11 cellular contexts compared by ENCODE assay signal in genomic region chr3:149547954-149548728, GRCh38.
DNase-seq lines count a peak whose midpoint lies in the region; ATAC-seq, FAIRE-seq and TF ChIP-seq lines count a peak whose summit lies in the region.
"Had no signal": no experiment of that assay in that cellular context is flagged by ENCODE, and none has a peak within 500 bp of the region (broad histone marks: within the 10 kb centered on the region; RNA-seq: fewer than 3 reads in every experiment).

No MANE protein-coding gene starts in this region.

- H3K4me1 ChIP-seq in A549 (peaks cover 86% of the 10 kb centered on the region), mesodermal cell (ENCODE audit: control insufficient read depth, insufficient read depth, low read length, poor library complexity, severe bottlenecking) (peaks cover 25% of the 10 kb centered on the region)

- H3K36me3 ChIP-seq in mesodermal cell (ENCODE audit: control insufficient read depth, insufficient read depth, low read length) = peaks cover 39% of the 10 kb centered on the region

- no peaks in the 10 kb centered on the region for H3K4me1 Mint-ChIP-seq in T-helper 17 cell
- H3K4me1 Mint-ChIP-seq: B cell had no signal

- H3K27ac Mint-ChIP-seq in T-helper 17 cell = no peak overlapping the region
- H3K27ac Mint-ChIP-seq: B cell had no signal

- no peak for TF ChIP-seq POLR2A in A549 (IDR thresholded peaks at IDR 0.05; ENCODE audit: low read length)

- H3K36me3 Mint-ChIP-seq in T-helper 17 cell (ENCODE audit: low read depth) = no peaks in the 10 kb centered on the region

- H3K4me2 ChIP-seq in A549 = peak overlapping the region; percentile 88

- TF ChIP-seq RAD21 in A549 (conservative IDR thresholded peaks at IDR 0.05 in 1 of 2, IDR thresholded peaks at IDR 0.05 in 1 of 2) = peak in 1 of 2 experiments; percentile 47; a peak in 3 of 5 replicates

- peak; percentile 78 to 91; a peak in 4 of 5 replicates for TF ChIP-seq EP300 in A549 (IDR thresholded peaks at IDR 0.05)

- POLR2A ChIA-PET in A549 (lab: Yijun Ruan, JAX) = interaction anchor here (0.6 to 1.5 kb wide), 10 partner anchors 8 to 266 kb away, joined by 3 to 17 read pairs (median 4); partner anchors contain the start of genes COMMD2 and WWTR1

- no peaks in the 10 kb centered on the region for H3K9me3 ChIP-seq in A549
- H3K9me3 ChIP-seq in mesodermal cell (ENCODE audit: control insufficient read depth, low read length) = no peaks in the 10 kb centered on the region
- H3K9me3 ChIP-seq in T-helper 17 cell (ENCODE audit: control insufficient read depth, low read length, poor library complexity, severe bottlenecking) = no peaks in the 10 kb centered on the region

- peak overlapping the region; percentile 21; the same call in 2 of the 3 replicates for H3K4me3 ChIP-seq in A549
- no peak overlapping the region for H3K4me3 ChIP-seq in epithelial cell of esophagus (ENCODE audit: low read length)
- H3K4me3 ChIP-seq in mesodermal cell (ENCODE audit: extremely low read depth, insufficient read depth, low read length, poor library complexity, severe bottlenecking) = no peak overlapping the region
- H3K4me3 ChIP-seq: dorsolateral prefrontal cortex had no signal

- H3K27ac ChIP-seq in A549 (peak overlapping the region; percentile 92 to 93), mesodermal cell (ENCODE audit: low read depth, low read length, severe bottlenecking) (peak overlapping the region; percentile 84)

- FAIRE-seq in A549 (lab: Jason Lieb, UNC) = no peak

- ATAC-seq in A549 = peak; percentile 93 to 97
- ATAC-seq in T-helper 17 cell = no peak

- peaks cover 19% of the 10 kb centered on the region for H3K27me3 Mint-ChIP-seq in T-helper 17 cell

- peak; percentile 87 to 95 for DNase-seq in A549 (ENCODE audit: low read depth in 1 of 2, low spot score in 1 of 2)
- peak; percentile 53 to 78 for DNase-seq in NCI-H446 (lab: John Stamatoyannopoulos, UW)
- peak; percentile 82 for DNase-seq in epithelial cell of esophagus (ENCODE audit: low read depth)
- no peak for DNase-seq in NK-92 (lab: John Stamatoyannopoulos, UW; ENCODE audit: unreplicated experiment)
- no peak for DNase-seq in T-helper 17 cell
- DNase-seq in NCI-H510A treated with DMSO at 0.1 percent for 48 hours (lab: John Stamatoyannopoulos, UW) = no peak
- no peak for DNase-seq in GM20000 (ENCODE audit: low spot score)
- DNase-seq: KBM-7 had no signal

- 9% methylated on average over 13 of the region's 13 CpGs for WGBS in A549 (ENCODE audit: missing lambda C conversion rate)
- WGBS in mesodermal cell (ENCODE audit: insufficient coverage in 2 of 2), 2 experiments = 63 to 71% methylated on average over 5 to 11 of the region's 13 CpGs

- TF ChIP-seq CTCF in A549 (IDR thresholded peaks at IDR 0.05) (no peak), epithelial cell of esophagus (IDR thresholded peaks at IDR 0.05; ENCODE audit: insufficient read depth, low read depth, low read length, missing control alignments) (no peak), GM20000 (IDR thresholded peaks at IDR 0.05; ENCODE audit: extremely low read depth, missing control alignments) (no peak)

- CTCF ChIA-PET in A549 (lab: Yijun Ruan, JAX) = interaction anchor here (0.6 to 3.6 kb wide), 9 partner anchors 8 to 170 kb away, joined by 3 to 21 read pairs (median 6); partner anchors contain the start of gene WWTR1

- H3K4me3 Mint-ChIP-seq in T-helper 17 cell = no peak overlapping the region
- H3K4me3 Mint-ChIP-seq: B cell had no signal

TF ChIP-seq in A549, 52 proteins besides CTCF, POLR2A, EP300 and RAD21:
- TF ChIP-seq CEBPB (IDR thresholded peaks at IDR 0.05) (peak; percentile 64 to 80), JUNB (IDR thresholded peaks at IDR 0.05) (peak; percentile 74), RARB (CRISPR knock-in tag; IDR thresholded peaks at IDR 0.05) (0 out of 2 replicates have a peak, but pooled peaks have one; percentile 37), ZC3H11A (IDR thresholded peaks at IDR 0.05) (no peak), HOXB5 (CRISPR knock-in tag; IDR thresholded peaks at IDR 0.05) (peak; percentile 65; the same call in 1 of the 2 replicates), FOXS1 (CRISPR knock-in tag; IDR thresholded peaks at IDR 0.05) (no peak), NR3C1 (IDR thresholded peaks at IDR 0.05) (no peak), KDM5A (IDR thresholded peaks at IDR 0.05) (no peak), NFE2L2 (conservative IDR thresholded peaks at IDR 0.05; ENCODE audit: low read length) (no peak), HOXB13 (CRISPR knock-in tag; IDR thresholded peaks at IDR 0.05; ENCODE audit: low read depth) (peak; percentile 49; the same call in 1 of the 2 replicates), GATA3 (IDR thresholded peaks at IDR 0.05; ENCODE audit: borderline replicate concordance) (peak; percentile 89), MYC (IDR thresholded peaks at IDR 0.05; ENCODE audit: borderline replicate concordance, low read length) (peak; percentile 15; the same call in 1 of the 2 replicates), ESRRA (IDR thresholded peaks at IDR 0.05; ENCODE audit: borderline replicate concordance, low read length) (peak; percentile 53; the same call in 1 of the 2 replicates), FOSL2 (IDR thresholded peaks at IDR 0.05) (peak; percentile 17; the same call in 1 of the 2 replicates), FOSL2 (CRISPR knock-in tag; IDR thresholded peaks at IDR 0.05) (peak; percentile 69), JUN (IDR thresholded peaks at IDR 0.05) (peak; percentile 89 to 90)
- TF ChIP-seq, protein P1, sequence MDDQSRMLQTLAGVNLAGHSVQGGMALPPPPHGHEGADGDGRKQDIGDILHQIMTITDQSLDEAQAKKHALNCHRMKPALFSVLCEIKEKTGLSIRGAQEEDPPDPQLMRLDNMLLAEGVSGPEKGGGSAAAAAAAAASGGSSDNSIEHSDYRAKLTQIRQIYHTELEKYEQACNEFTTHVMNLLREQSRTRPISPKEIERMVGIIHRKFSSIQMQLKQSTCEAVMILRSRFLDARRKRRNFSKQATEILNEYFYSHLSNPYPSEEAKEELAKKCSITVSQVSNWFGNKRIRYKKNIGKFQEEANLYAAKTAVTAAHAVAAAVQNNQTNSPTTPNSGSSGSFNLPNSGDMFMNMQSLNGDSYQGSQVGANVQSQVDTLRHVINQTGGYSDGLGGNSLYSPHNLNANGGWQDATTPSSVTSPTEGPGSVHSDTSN (IDR thresholded peaks at IDR 0.05) = 0 out of 2 replicates have a peak, but pooled peaks have one; percentile 36
- TF ChIP-seq, protein P2, sequence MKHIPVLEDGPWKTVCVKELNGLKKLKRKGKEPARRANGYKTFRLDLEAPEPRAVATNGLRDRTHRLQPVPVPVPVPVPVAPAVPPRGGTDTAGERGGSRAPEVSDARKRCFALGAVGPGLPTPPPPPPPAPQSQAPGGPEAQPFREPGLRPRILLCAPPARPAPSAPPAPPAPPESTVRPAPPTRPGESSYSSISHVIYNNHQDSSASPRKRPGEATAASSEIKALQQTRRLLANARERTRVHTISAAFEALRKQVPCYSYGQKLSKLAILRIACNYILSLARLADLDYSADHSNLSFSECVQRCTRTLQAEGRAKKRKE (CRISPR knock-in tag; IDR thresholded peaks at IDR 0.05; ENCODE audit: low read depth) = peak; percentile 26; the same call in 1 of the 2 replicates
- TF ChIP-seq, protein P3, sequence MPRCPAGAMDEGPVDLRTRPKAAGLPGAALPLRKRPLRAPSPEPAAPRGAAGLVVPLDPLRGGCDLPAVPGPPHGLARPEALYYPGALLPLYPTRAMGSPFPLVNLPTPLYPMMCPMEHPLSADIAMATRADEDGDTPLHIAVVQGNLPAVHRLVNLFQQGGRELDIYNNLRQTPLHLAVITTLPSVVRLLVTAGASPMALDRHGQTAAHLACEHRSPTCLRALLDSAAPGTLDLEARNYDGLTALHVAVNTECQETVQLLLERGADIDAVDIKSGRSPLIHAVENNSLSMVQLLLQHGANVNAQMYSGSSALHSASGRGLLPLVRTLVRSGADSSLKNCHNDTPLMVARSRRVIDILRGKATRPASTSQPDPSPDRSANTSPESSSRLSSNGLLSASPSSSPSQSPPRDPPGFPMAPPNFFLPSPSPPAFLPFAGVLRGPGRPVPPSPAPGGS (IDR thresholded peaks at IDR 0.05) = peak; percentile 72; the same call in 1 of the 3 replicates
- TF ChIP-seq, protein P4, sequence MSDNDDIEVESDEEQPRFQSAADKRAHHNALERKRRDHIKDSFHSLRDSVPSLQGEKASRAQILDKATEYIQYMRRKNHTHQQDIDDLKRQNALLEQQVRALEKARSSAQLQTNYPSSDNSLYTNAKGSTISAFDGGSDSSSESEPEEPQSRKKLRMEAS (IDR thresholded peaks at IDR 0.05) = peak; percentile 69

Comparison
In these comparisons a context has a peak if more than half of its experiments do, and no peak if none do; other contexts are left out.
1. DNase-seq: peak in A549 (2 of 2), NCI-H446 (2 of 2) and epithelial cell of esophagus (single experiment); none in NK-92 (single experiment), T-helper 17 cell (0 of 3), NCI-H510A treated with DMSO at 0.1 percent for 48 hours (single experiment) and GM20000 (single experiment).